ENCODE assay signal across 8 cellular contexts in the genomic region with DNA sequence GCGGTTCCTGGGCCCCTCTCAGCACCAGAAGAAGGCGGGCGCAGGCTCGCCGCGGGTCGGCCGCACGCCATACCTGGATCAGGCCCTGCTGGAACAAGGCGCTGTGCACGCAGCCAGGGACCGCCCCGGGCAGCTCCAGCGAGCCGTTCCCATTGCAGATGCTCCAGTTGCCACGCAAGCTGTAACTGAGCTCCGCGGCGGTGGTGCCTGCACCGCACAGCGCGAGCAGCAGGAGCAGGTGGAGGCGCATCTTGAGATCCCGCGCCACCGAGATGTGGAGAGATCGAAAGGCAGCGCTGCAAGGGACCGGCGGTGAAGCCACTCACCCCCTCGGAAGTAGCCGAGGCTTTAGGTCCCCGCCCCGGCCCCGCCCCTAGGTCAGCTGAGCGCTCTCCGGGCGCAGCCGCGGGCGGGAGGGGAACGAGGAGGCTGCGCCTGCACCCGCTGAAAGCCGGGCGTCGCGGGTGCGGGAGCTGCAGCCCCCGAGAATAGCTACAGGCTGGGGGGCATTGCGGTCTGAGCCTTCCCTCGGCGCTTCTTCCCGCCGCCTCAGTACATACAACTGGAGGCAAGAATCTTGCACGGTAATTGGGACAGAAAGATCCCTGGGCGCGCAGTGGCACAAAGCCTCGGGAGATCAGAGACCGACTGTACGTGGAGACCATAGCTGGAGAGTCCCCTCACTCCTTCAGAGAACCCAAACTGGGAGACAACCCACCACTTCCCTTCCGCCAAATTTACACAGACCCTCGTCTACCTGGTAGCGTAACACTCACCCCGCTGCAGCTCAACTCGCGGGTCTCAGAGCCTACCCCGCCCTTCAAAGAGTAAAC. TPM values are rescaled to one million over a fixed set of nuclear protein-coding genes. Genes with fewer than 3 reads are reported as not detected.
DNase-seq lines count a peak whose midpoint lies in the region; ATAC-seq and TF ChIP-seq lines count a peak whose summit lies in the region.

TSS of gene MANBA (minus strand) at position 324 of the 833 bp plus-strand sequence. CDS start at position 250, 74 bp downstream.

- DNase-seq in Caco-2 (peak; percentile 82), HS-5 (ENCODE audit: low read depth) (peak; percentile 34), NOMO-1 treated with DMSO at 0.1 percent for 48 hours (lab: John Stamatoyannopoulos, UW; ENCODE audit: unreplicated experiment) (peak; percentile 81), mesenteric fat pad (ENCODE audit: low spot score) (peak; percentile 93)
- peak; percentile 64 to 65 for DNase-seq in activated CD8-positive, alpha-beta memory T cell treated with anti-CD3 and anti-CD28 coated beads for 4 hours (ENCODE audit: low read depth in 2 of 2)
- peak; percentile 65 for DNase-seq in stimulated activated CD8-positive, alpha-beta memory T cell treated with anti-CD3 and anti-CD28 coated beads, Interleukin-15, amount 100 ng/mL, for 1 hour (ENCODE audit: low read depth)

- H3K4me3 ChIP-seq in Caco-2 (ENCODE audit: low read depth, low read length) = peak within 1 kb of the TSS; percentile 83
- peak within 1 kb of the TSS; percentile 80 for H3K4me3 ChIP-seq in endocrine pancreas (ENCODE audit: control insufficient read depth, insufficient read depth, low read length)

- H3K9ac ChIP-seq in endocrine pancreas (ENCODE audit: control insufficient read depth, insufficient read depth, low read length) = peak within 1 kb of the TSS; percentile 90

- H3K36me3 ChIP-seq in Caco-2 (ENCODE audit: control insufficient read depth, insufficient read depth, low read length) (no peaks in the 10 kb centered on the region), endocrine pancreas (ENCODE audit: control insufficient read depth, insufficient read depth, low read length) (no peaks in the 10 kb centered on the region)

- H3K4me3 Mint-ChIP-seq in Caco-2 (ENCODE audit: unreplicated experiment) = peak within 1 kb of the TSS; percentile 80

- POLR2A ChIA-PET in Caco-2 (lab: Charles Lee) = interaction anchor here (0.6 to 1.5 kb wide), 5 partner anchors 20 to 140 kb away, joined by 3 to 19 read pairs (median 3); partner anchors contain the start of genes CISD2 and UBE2D3

- H3K9me3 ChIP-seq in Caco-2 (no peaks in the 10 kb centered on the region; the same call in 1 of the 2 replicates), endocrine pancreas (ENCODE audit: control insufficient read depth, low read length) (no peaks in the 10 kb centered on the region)

- intact Hi-C loops in Caco-2 (cut with micrococcal nuclease; ENCODE audit: unreplicated experiment) = loop anchor here (1.0 to 5.0 kb wide), 7 partner anchors 28 to 246 kb away; no protein-coding TSS in a partner anchor

- TSS peak; percentile 54 for BruUV-seq in Caco-2 (replicated peaks; lab: Mats Ljungman, UMichigan)

- peaks cover 7% of the 10 kb centered on the region for H3K4me1 ChIP-seq in Caco-2
- H3K4me1 ChIP-seq in endocrine pancreas (ENCODE audit: control insufficient read depth, insufficient read depth, low read length) = peaks cover 10% of the 10 kb centered on the region

- H3K4me1 Mint-ChIP-seq in Caco-2 (ENCODE audit: low read depth, unreplicated experiment) = peaks cover 19% of the 10 kb centered on the region

- H3K36me3 Mint-ChIP-seq in Caco-2 (ENCODE audit: insufficient read depth, unreplicated experiment) = peaks cover 6% of the 10 kb centered on the region

- H3K27me3 ChIP-seq in Caco-2 (replicated peaks; ENCODE audit: control insufficient read depth, insufficient read depth, low read length) = no peaks in the 10 kb centered on the region
- no peaks in the 10 kb centered on the region for H3K27me3 ChIP-seq in endocrine pancreas (ENCODE audit: control insufficient read depth, insufficient read depth, low read length)

- H3K27me3 Mint-ChIP-seq in Caco-2 (ENCODE audit: insufficient read depth, unreplicated experiment) = no peaks in the 10 kb centered on the region

- no peak for TF ChIP-seq CTCF in Caco-2 (IDR thresholded peaks at IDR 0.05; ENCODE audit: insufficient read depth in 1 of 2, low read depth in 1 of 2, low read length in 1 of 2, severe bottlenecking in 1 of 2, unreplicated experiment in 1 of 2)

- H3K9me3 Mint-ChIP-seq in Caco-2 (ENCODE audit: unreplicated experiment) = no peaks in the 10 kb centered on the region

- CTCF ChIA-PET in Caco-2 (lab: Charles Lee) = interaction anchor here (1.8 kb wide), 1 partner anchor 140 kb away, joined by 6 read pairs; no protein-coding TSS in a partner anchor

- ATAC-seq in GM21360 (IDR thresholded peaks at IDR 0.05; ENCODE audit: unreplicated experiment) = peak; percentile 86

- peak within 1 kb of the TSS; percentile 76 for H3K27ac Mint-ChIP-seq in Caco-2 (ENCODE audit: unreplicated experiment)

RNA-seq across cellular contexts. Expression of gene MANBA, which starts in this region (rescaled TPM):
- total RNA-seq in Caco-2 (2022) (52.1 and 53.5 TPM in 2 replicates), mesenteric fat pad (21.4 TPM)

Comparison
In these comparisons a context has a peak if more than half of its experiments do, and no peak if none do; other contexts are left out.
1. Peak in every context shown above with its lines: DNase-seq, ATAC-seq and H3K4me3 ChIP-seq.
2. DNase-seq: peak in every context shown above with its lines; median percentile 93 in mesenteric fat pad; 82 in Caco-2; 81 in NOMO-1 treated with DMSO at 0.1 percent for 48 hours; 65 in stimulated activated CD8-positive, alpha-beta memory T cell treated with anti-CD3 and anti-CD28 coated beads, Interleukin-15, amount 100 ng/mL, for 1 hour; 64 in activated CD8-positive, alpha-beta memory T cell treated with anti-CD3 and anti-CD28 coated beads for 4 hours; 34 in HS-5.